ENCODE assay signal across 8 cellular contexts in genomic region chr10:73785721-73786511, GRCh38. TPM values are rescaled to one million over a fixed set of nuclear protein-coding genes. Genes with fewer than 3 reads are reported as not detected.
DNase-seq lines count a peak whose midpoint lies in the region; ATAC-seq, FAIRE-seq and TF ChIP-seq lines count a peak whose summit lies in the region.

No MANE protein-coding gene starts in this region.

- H4K20me1 ChIP-seq in OCI-LY1 (ENCODE audit: insufficient read depth, low read length), result no peaks in the 10 kb centered on the region

- H3K9me3 ChIP-seq in OCI-LY1 (ENCODE audit: low read length), result no peaks in the 10 kb centered on the region
- H3K9me3 ChIP-seq in left ventricle myocardium inferior (replicated peaks), result no peaks in the 10 kb centered on the region
- H3K9me3 ChIP-seq in sigmoid colon, result no peaks in the 10 kb centered on the region

- ATAC-seq in HG02623 (IDR thresholded peaks at IDR 0.05; ENCODE audit: unreplicated experiment), result peak; percentile 13
- ATAC-seq in activated naive CD4-positive, alpha-beta T cell treated with anti-CD3 and anti-CD28 coated beads, Interleukin-2, amount 50 U/mL, for 72 hours, result peak; percentile 7 to 11
- no peak for ATAC-seq in sciatic nerve

- peak overlapping the region; percentile 77 for H3K4me3 ChIP-seq in OCI-LY1 (ENCODE audit: low read depth, low read length, poor library complexity, severe bottlenecking)
- H3K4me3 ChIP-seq in left ventricle myocardium inferior, result peak overlapping the region; percentile 93
- peak overlapping the region; percentile 70 to 96 (median 80) for H3K4me3 ChIP-seq in sigmoid colon

- peak overlapping the region; percentile 79 to 97 for H3K27ac Mint-ChIP-seq in activated naive CD4-positive, alpha-beta T cell treated with anti-CD3 and anti-CD28 coated beads, Interleukin-2, amount 50 U/mL, for 72 hours

- H3K27me3 ChIP-seq in OCI-LY1 (ENCODE audit: insufficient read depth, low read length) (no peaks in the 10 kb centered on the region), left ventricle myocardium inferior (ENCODE audit: low read depth) (no peaks in the 10 kb centered on the region), sigmoid colon (no peaks in the 10 kb centered on the region)

- peaks cover 26 to 28% of the 10 kb centered on the region in 2 donors for H3K36me3 Mint-ChIP-seq in activated naive CD4-positive, alpha-beta T cell treated with anti-CD3 and anti-CD28 coated beads, Interleukin-2, amount 50 U/mL, for 72 hours

- H3F3A ChIP-seq in OCI-LY1 (ENCODE audit: insufficient read depth, low read length), result no peaks in the 10 kb centered on the region

- no peak overlapping the region for H2AFZ ChIP-seq in OCI-LY1 (ENCODE audit: low read length)

- 1% methylated on average over 54 of the region's 54 CpGs for WGBS in sigmoid colon, 2 donors

- no peak for DNase-seq in GM12892 (ENCODE audit: insufficient read length)
- peak in 1 of 2 donors; percentile 44 for DNase-seq in activated naive CD4-positive, alpha-beta T cell treated with anti-CD3 and anti-CD28 coated beads, Interleukin-2, amount 50 U/mL, for 72 hours (ENCODE audit: low spot score in 2 of 2)
- no peak for DNase-seq in left ventricle myocardium inferior
- no peak for DNase-seq in sigmoid colon
- no peak for DNase-seq in sciatic nerve (ENCODE audit: low spot score)
- DNase-seq in SW 1271 (lab: John Stamatoyannopoulos, UW), result no peak

- H3K4me1 ChIP-seq in OCI-LY1 (ENCODE audit: insufficient read depth, low read length, severe bottlenecking), result peaks cover 39% of the 10 kb centered on the region
- H3K4me1 ChIP-seq in left ventricle myocardium inferior, result peaks cover 72% of the 10 kb centered on the region
- peaks cover 0 to 53% (median 52%) of the 10 kb centered on the region in 4 donors for H3K4me1 ChIP-seq in sigmoid colon

- peak overlapping the region; percentile 67 for H3K4me2 ChIP-seq in OCI-LY1 (ENCODE audit: low read length)

- no peaks in the 10 kb centered on the region for H3K9me3 Mint-ChIP-seq in activated naive CD4-positive, alpha-beta T cell treated with anti-CD3 and anti-CD28 coated beads, Interleukin-2, amount 50 U/mL, for 72 hours

- no peaks in the 10 kb centered on the region for H3K9me2 ChIP-seq in OCI-LY1 (ENCODE audit: low read depth, low read length)

- peak overlapping the region; percentile 79 for H3K9ac ChIP-seq in OCI-LY1 (ENCODE audit: low read length)

- TF ChIP-seq POLR2A in GM12892 (IDR thresholded peaks at IDR 0.05; ENCODE audit: low read depth, low read length), result no peak
- no peak for TF ChIP-seq POLR2A in sigmoid colon (IDR thresholded peaks at IDR 0.05)

- H3K36me3 ChIP-seq in OCI-LY1 (ENCODE audit: insufficient read depth, low read length) (peaks cover 20% of the 10 kb centered on the region), left ventricle myocardium inferior (peaks cover 20% of the 10 kb centered on the region), sigmoid colon (peaks cover 20 to 28% (median 21%) of the 10 kb centered on the region in 4 donors)

- FAIRE-seq in GM12892 (lab: Jason Lieb, UNC), result peak; percentile 9

- H3K27ac ChIP-seq in OCI-LY1 (ENCODE audit: low read depth, low read length, poor library complexity, severe bottlenecking), result peak overlapping the region; percentile 12
- peak overlapping the region; percentile 95 for H3K27ac ChIP-seq in left ventricle myocardium inferior (replicated peaks)
- peak overlapping the region; percentile 88 to 97 (median 90) for H3K27ac ChIP-seq in sigmoid colon

- H3K79me2 ChIP-seq in OCI-LY1 (ENCODE audit: insufficient read depth, low read length), result peaks cover 32% of the 10 kb centered on the region

- TF ChIP-seq EP300 in sigmoid colon (IDR thresholded peaks at IDR 0.05), result no peak

- no peak; the same call in 1 of the 2 replicates for TF ChIP-seq CTCF in OCI-LY1 (IDR thresholded peaks at IDR 0.05; ENCODE audit: low read length)
- no peak for TF ChIP-seq CTCF in left ventricle myocardium inferior (IDR thresholded peaks at IDR 0.05; ENCODE audit: borderline replicate concordance)
- no peak for TF ChIP-seq CTCF in sigmoid colon (IDR thresholded peaks at IDR 0.05)

- intact Hi-C loops in left ventricle myocardium inferior (cut with micrococcal nuclease) (no loop called here), sigmoid colon (cut with DNase I) (loop anchor here (2.0 kb wide), 1 partner anchor 25 kb away; the partner anchor contains the start of gene NDST2), sciatic nerve (cut with DNase I) (no loop called here)

RNA-seq across cellular contexts. Expression of gene ZSWIM8, which starts 0.5 kb away (rescaled TPM):
- polyA plus RNA-seq in GM12892 (2012; ENCODE audit: missing spikeins), result 38.4 TPM
- total RNA-seq in activated naive CD4-positive, alpha-beta T cell treated with anti-CD3 and anti-CD28 coated beads, Interleukin-2, amount 50 U/mL, for 72 hours, result 100 to 1,000 TPM in 1 of 2 donors, 10 to 100 TPM in 1; 56.7 to 118 TPM
- total RNA-seq in left ventricle myocardium inferior, result 46.2 TPM
- 100 to 1,000 TPM in 1 of 4 donors, 10 to 100 TPM in 3; 42.5 to 138 (median 71.9) TPM for total RNA-seq in sigmoid colon
- polyA plus RNA-seq in sigmoid colon, result 10 to 100 TPM; 34.8 to 64.8 (median 40.2) TPM
- total RNA-seq in sciatic nerve, result 99.1 TPM

RNA-seq across cellular contexts. Expression of gene CHCHD1, which starts 4.1 kb away (rescaled TPM):
- polyA plus RNA-seq in GM12892 (2012; ENCODE audit: missing spikeins), result 68.6 TPM
- 10 to 100 TPM; 26.7 to 28.7 TPM for total RNA-seq in activated naive CD4-positive, alpha-beta T cell treated with anti-CD3 and anti-CD28 coated beads, Interleukin-2, amount 50 U/mL, for 72 hours
- total RNA-seq in left ventricle myocardium inferior (27.4 TPM), sigmoid colon (10 to 100 TPM; 28.1 to 36.6 (median 34.5) TPM), sciatic nerve (13.2 TPM)
- polyA plus RNA-seq in sigmoid colon, result 100 to 1,000 TPM in 1 of 3 donors, 10 to 100 TPM in 2; 76.9 to 134 (median 93.7) TPM

RNA-seq across cellular contexts. Expression of gene NDST2, which starts 25.5 kb away (rescaled TPM):
- 11.6 TPM for polyA plus RNA-seq in GM12892 (2012; ENCODE audit: missing spikeins)
- 10 to 100 TPM; 66.1 to 76.9 TPM for total RNA-seq in activated naive CD4-positive, alpha-beta T cell treated with anti-CD3 and anti-CD28 coated beads, Interleukin-2, amount 50 U/mL, for 72 hours
- 11.2 TPM for total RNA-seq in left ventricle myocardium inferior
- 10 to 100 TPM; 23.9 to 56.2 (median 28.3) TPM for total RNA-seq in sigmoid colon
- polyA plus RNA-seq in sigmoid colon, result 10 to 100 TPM in 2 of 3 donors, 1 to 10 TPM in 1; 3.9 to 21.0 (median 17.0) TPM
- 32.9 TPM for total RNA-seq in sciatic nerve

RNA-seq across cellular contexts. Expression of gene SEC24C, which starts 41.7 kb away (rescaled TPM):
- polyA plus RNA-seq in GM12892 (2012; ENCODE audit: missing spikeins), result 51.4 TPM
- 100 to 1,000 TPM; 101 TPM for total RNA-seq in activated naive CD4-positive, alpha-beta T cell treated with anti-CD3 and anti-CD28 coated beads, Interleukin-2, amount 50 U/mL, for 72 hours
- total RNA-seq in left ventricle myocardium inferior, result 42.2 TPM
- 10 to 100 TPM; 34.9 to 42.7 (median 39.0) TPM for total RNA-seq in sigmoid colon
- 10 to 100 TPM; 25.2 to 52.3 (median 29.8) TPM for polyA plus RNA-seq in sigmoid colon
- total RNA-seq in sciatic nerve, result 53.6 TPM

Comparison
In these comparisons a context has a peak if more than half of its experiments do, and no peak if none do; other contexts are left out.
1. H3K27ac ChIP-seq: peak in every context shown above with its lines; median percentile 95 in left ventricle myocardium inferior; 90 in sigmoid colon; 12 in OCI-LY1.